8 cellular contexts compared by ENCODE assay signal in the genomic region with DNA sequence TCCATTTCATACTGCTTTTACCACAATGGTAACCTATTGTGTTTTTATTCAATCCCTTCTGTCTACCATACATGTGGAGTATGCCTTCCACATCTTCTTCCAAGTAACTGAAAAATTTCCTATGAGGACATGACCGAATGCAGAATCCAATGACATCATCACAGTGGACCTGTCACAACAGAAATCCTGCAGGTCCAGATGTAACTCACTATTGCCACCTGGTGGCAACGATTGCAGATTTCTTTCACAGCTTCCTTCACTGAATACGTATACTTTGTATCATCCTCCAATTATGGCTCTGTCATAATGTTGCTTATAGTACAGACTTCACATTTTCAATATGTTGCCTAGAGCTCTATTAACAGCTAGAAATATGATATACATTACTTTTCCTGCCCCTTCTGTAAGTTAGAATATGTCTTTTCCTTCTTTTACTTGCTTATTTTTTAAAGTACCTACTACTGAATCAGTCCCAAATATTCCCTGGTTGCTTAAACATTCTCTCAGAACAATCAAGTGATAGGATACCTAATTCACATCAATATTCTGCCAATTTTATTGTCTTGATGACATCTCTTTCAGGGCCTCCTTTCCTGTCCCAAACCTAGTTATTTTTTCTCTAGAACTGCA. TPM values are rescaled to one million over a fixed set of nuclear protein-coding genes. Genes with fewer than 3 reads are reported as not detected.
DNase-seq lines count a peak whose midpoint lies in the region; ATAC-seq, FAIRE-seq and TF ChIP-seq lines count a peak whose summit lies in the region.

No MANE protein-coding gene starts in this region.

- H3F3A ChIP-seq in GM23338 (replicated peaks; ENCODE audit: low read depth), result no peaks in the 10 kb centered on the region

- RAD21 ChIA-PET in GM12878 (lab: Charles Lee; ENCODE audit: unreplicated experiment), result interaction anchor here (0.8 to 8.7 kb wide), 17 partner anchors 8 to 936 kb away, joined by 3 to 59 read pairs (median 3); no protein-coding TSS in a partner anchor

- H3K4me2 ChIP-seq in GM23338, result no peak overlapping the region
- H3K4me2 ChIP-seq in OCI-LY7 (ENCODE audit: low read length), result no peak overlapping the region
- H3K4me2 ChIP-seq in GM12878 (ENCODE audit: control insufficient read depth, insufficient read depth), result no peak overlapping the region

- no peaks in the 10 kb centered on the region for H3K4me1 Mint-ChIP-seq in activated CD4-positive, alpha-beta T cell treated with anti-CD3 and anti-CD28 coated beads for 36 hours
- no peaks in the 10 kb centered on the region for H3K4me1 Mint-ChIP-seq in GM23338

- WGBS in GM12878 (ENCODE audit: insufficient coverage, insufficient replicate concordance, low lambda C conversion rate, missing lambda C conversion rate), result 19% methylated on average over 3 of the region's 3 CpGs
- WGBS in small intestine, 3 donors, result 0 to 2% (median 1%) methylated on average over 3 of the region's 3 CpGs

- no peak for TF ChIP-seq POLR2A in GM12878 (IDR thresholded peaks at IDR 0.05; ENCODE audit: low read depth, low read length)

- H3K79me2 ChIP-seq in GM23338 (replicated peaks; ENCODE audit: insufficient read depth) (no peaks in the 10 kb centered on the region), OCI-LY7 (ENCODE audit: insufficient read depth, low read depth, low read length) (no peaks in the 10 kb centered on the region), GM12878 (ENCODE audit: control insufficient read depth, insufficient read depth, low read length) (no peaks in the 10 kb centered on the region)

- TF ChIP-seq RAD21 in GM12878 (IDR thresholded peaks at IDR 0.05; ENCODE audit: insufficient read depth, low read depth, low read length), result peak; percentile 61

- H3K36me3 ChIP-seq in GM23338 (ENCODE audit: insufficient read depth) (no peaks in the 10 kb centered on the region), OCI-LY7 (ENCODE audit: insufficient read depth, low read length) (no peaks in the 10 kb centered on the region), GM12878 (ENCODE audit: control insufficient read depth in 2 of 2, insufficient read depth in 2 of 2, low read length in 1 of 2) (no peaks in the 10 kb centered on the region), small intestine (ENCODE audit: control insufficient read depth in 2 of 2, insufficient read depth in 2 of 2, low read length in 2 of 2) (no peaks in the 10 kb centered on the region)

- no peaks in the 10 kb centered on the region for H3K27me3 Mint-ChIP-seq in activated CD4-positive, alpha-beta T cell treated with anti-CD3 and anti-CD28 coated beads for 36 hours
- peaks cover 2% of the 10 kb centered on the region for H3K27me3 Mint-ChIP-seq in GM23338 (ENCODE audit: insufficient read depth, low read depth, poor library complexity)

- CTCF ChIA-PET in activated CD4-positive, alpha-beta T cell treated with anti-CD3 and anti-CD28 coated beads for 36 hours (lab: Charles Lee), result interaction anchor here (0.8 to 2.3 kb wide), 9 partner anchors 9 to 440 kb away, joined by 3 to 9 read pairs (median 4); no protein-coding TSS in a partner anchor
- CTCF ChIA-PET in OCI-LY7 (lab: Charles Lee; ENCODE audit: unreplicated experiment), result no interaction called here
- CTCF ChIA-PET in GM12878 (lab: Yijun Ruan, JAX), result interaction anchor here (0.5 to 6.3 kb wide), 52 partner anchors 9 to 1397 kb away, joined by 3 to 67 read pairs (median 4); partner anchors contain the start of gene CADPS2

- BruUV-seq in OCI-LY7 (replicated peaks; lab: Mats Ljungman, UMichigan) (no TSS peak), GM12878 (replicated peaks; lab: Mats Ljungman, UMichigan) (no TSS peak)

- no peak overlapping the region for H3K27ac ChIP-seq in GM23338 (ENCODE audit: low read depth)
- no peak overlapping the region for H3K27ac ChIP-seq in OCI-LY7 (ENCODE audit: low read depth, low read length, poor library complexity, severe bottlenecking)
- no peak overlapping the region for H3K27ac ChIP-seq in GM12878 (ENCODE audit: control insufficient read depth, insufficient read depth)
- no peak overlapping the region for H3K27ac ChIP-seq in small intestine (ENCODE audit: low read depth in 1 of 2, low read length in 1 of 2)

- peak; percentile 68 for DNase-seq in activated CD4-positive, alpha-beta T cell treated with anti-CD3 and anti-CD28 coated beads for 36 hours
- no peak for DNase-seq in activated CD4-positive, alpha-beta T cell treated with anti-CD3 and anti-CD28 coated beads for 4 hours
- peak; percentile 84 for DNase-seq in GM23338 (ENCODE audit: low spot score)
- peak; percentile 47 for DNase-seq in Jurkat, Clone E6-1 (ENCODE audit: low read depth, low spot score)
- DNase-seq in OCI-LY7 (ENCODE audit: low spot score), result peak; percentile 58
- peak; percentile 43 for DNase-seq in GM12878 (ENCODE audit: low read depth, low spot score)
- DNase-seq in hypothalamus (lab: John Stamatoyannopoulos, UW), result peak in 41 of 51 donors; percentile 0 to 79 (median 39)
- peak; percentile 84 for DNase-seq in small intestine

- no peak overlapping the region for H3K4me3 Mint-ChIP-seq in activated CD4-positive, alpha-beta T cell treated with anti-CD3 and anti-CD28 coated beads for 36 hours
- no peak overlapping the region for H3K4me3 Mint-ChIP-seq in GM23338

- FAIRE-seq in GM12878 (lab: Jason Lieb, UNC), result peak; percentile 98
- peak; percentile 15 for FAIRE-seq in small intestine (lab: Jason Lieb, UNC)

- no peaks in the 10 kb centered on the region for H3K9me3 Mint-ChIP-seq in activated CD4-positive, alpha-beta T cell treated with anti-CD3 and anti-CD28 coated beads for 36 hours (ENCODE audit: low read depth)
- H3K9me3 Mint-ChIP-seq in GM23338, result no peaks in the 10 kb centered on the region

- intact Hi-C loops in activated CD4-positive, alpha-beta T cell treated with anti-CD3 and anti-CD28 coated beads for 36 hours (cut with DNase I, micrococcal nuclease), result loop anchor here in 1 of 2 experiments (2.0 to 10.0 kb wide), 3 partner anchors 352 to 1060 kb away; no protein-coding TSS in a partner anchor
- intact Hi-C loops in OCI-LY7 (cut with micrococcal nuclease; ENCODE audit: unreplicated experiment) (no loop called here), GM12878 (cut with micrococcal nuclease; ENCODE audit: unreplicated experiment) (loop anchor here (1.0 to 10.0 kb wide), 7 partner anchors 84 to 936 kb away; no protein-coding TSS in a partner anchor)

- POLR2A ChIA-PET in activated CD4-positive, alpha-beta T cell treated with anti-CD3 and anti-CD28 coated beads for 36 hours (lab: Charles Lee), result no interaction called here
- POLR2A ChIA-PET in OCI-LY7 (lab: Charles Lee) (interaction anchor here (0.7 to 1.3 kb wide), 3 partner anchors 10 to 270 kb away, joined by 3 to 4 read pairs (median 3); no protein-coding TSS in a partner anchor), GM12878 (lab: Charles Lee) (no interaction called here)

- H4K20me1 ChIP-seq in GM23338 (replicated peaks; ENCODE audit: insufficient read depth) (no peaks in the 10 kb centered on the region), OCI-LY7 (ENCODE audit: insufficient read depth, low read length) (no peaks in the 10 kb centered on the region), GM12878 (ENCODE audit: control insufficient read depth, insufficient read depth) (no peaks in the 10 kb centered on the region)

- H2AFZ ChIP-seq in GM23338 (no peak overlapping the region), OCI-LY7 (ENCODE audit: low read length) (no peak overlapping the region), GM12878 (ENCODE audit: control insufficient read depth, low read depth, low read length) (no peak overlapping the region; the same call in none of the 2 replicates)

- H3K27ac Mint-ChIP-seq in activated CD4-positive, alpha-beta T cell treated with anti-CD3 and anti-CD28 coated beads for 36 hours, result no peak overlapping the region
- H3K27ac Mint-ChIP-seq in GM23338, result no peak overlapping the region

- in situ Hi-C loops in GM12878 (cut with MboI), result no loop called here

- TF ChIP-seq EP300 in GM12878 (IDR thresholded peaks at IDR 0.05; ENCODE audit: borderline replicate concordance in 1 of 2, control insufficient read depth in 1 of 2, low read depth in 2 of 2, low read length in 2 of 2), result no peak

- H3K36me3 Mint-ChIP-seq in activated CD4-positive, alpha-beta T cell treated with anti-CD3 and anti-CD28 coated beads for 36 hours (ENCODE audit: low read depth), result no peaks in the 10 kb centered on the region
- H3K36me3 Mint-ChIP-seq in GM23338 (ENCODE audit: low read depth), result no peaks in the 10 kb centered on the region

- peak; percentile 60 for ATAC-seq in activated CD4-positive, alpha-beta T cell treated with anti-CD3 and anti-CD28 coated beads for 36 hours
- ATAC-seq in GM23338, result peak; percentile 78
- ATAC-seq in GM12878, result peak; percentile 97

- TF ChIP-seq CTCF in GM23338 (conservative IDR thresholded peaks at IDR 0.05; ENCODE audit: low read depth in 2 of 2) (peak; percentile 88 to 96), OCI-LY7 (conservative IDR thresholded peaks at IDR 0.05; ENCODE audit: low read length) (peak; percentile 87), GM12878 (IDR thresholded peaks at IDR 0.05 in 2 of 3, conservative IDR thresholded peaks at IDR 0.05 in 1 of 3; ENCODE audit: control insufficient read depth in 2 of 3, extremely low read depth in 1 of 3, insufficient read depth in 1 of 3, low read depth in 3 of 3, low read length in 3 of 3) (peak; percentile 72 to 80 (median 74))

- SMC1A ChIA-PET in GM12878 (lab: Charles Lee; ENCODE audit: uncharacterized antibody, unreplicated experiment), result interaction anchor here (0.6 to 6.6 kb wide), 37 partner anchors 9 to 1061 kb away, joined by 3 to 46 read pairs (median 4); no protein-coding TSS in a partner anchor

- H3K27me3 ChIP-seq in GM23338 (ENCODE audit: insufficient read depth), result no peaks in the 10 kb centered on the region
- no peaks in the 10 kb centered on the region for H3K27me3 ChIP-seq in GM12878 (replicated peaks in 1 of 2; ENCODE audit: control insufficient read depth in 2 of 2, insufficient read depth in 2 of 2, low read length in 1 of 2)
- no peaks in the 10 kb centered on the region for H3K27me3 ChIP-seq in small intestine (ENCODE audit: control insufficient read depth in 2 of 2, insufficient read depth in 2 of 2, low read length in 2 of 2)

- no peaks in the 10 kb centered on the region for H3K9me3 ChIP-seq in OCI-LY7 (ENCODE audit: low read length)
- no peaks in the 10 kb centered on the region for H3K9me3 ChIP-seq in GM12878 (replicated peaks; ENCODE audit: control insufficient read depth, insufficient read depth, low read length)
- no peaks in the 10 kb centered on the region for H3K9me3 ChIP-seq in small intestine (ENCODE audit: control insufficient read depth, low read depth)

- H3K9me2 ChIP-seq in GM23338 (ENCODE audit: insufficient read depth) (no peaks in the 10 kb centered on the region), OCI-LY7 (ENCODE audit: insufficient read depth, low read length) (no peaks in the 10 kb centered on the region)

- H3K4me3 ChIP-seq in GM23338, result no peak overlapping the region
- no peak overlapping the region for H3K4me3 ChIP-seq in Jurkat, Clone E6-1 (ENCODE audit: low read length)
- H3K4me3 ChIP-seq in OCI-LY7 (ENCODE audit: low read depth, low read length, poor library complexity, severe bottlenecking), result no peak overlapping the region
- H3K4me3 ChIP-seq in GM12878, result no peak overlapping the region
- no peak overlapping the region for H3K4me3 ChIP-seq in small intestine (ENCODE audit: low read depth in 1 of 2, low read length in 2 of 2)

- H3K9ac ChIP-seq in GM12878 (ENCODE audit: control insufficient read depth, insufficient read depth, low read length), result no peak overlapping the region

- H3K4me1 ChIP-seq in GM23338 (ENCODE audit: insufficient read depth) (no peaks in the 10 kb centered on the region), OCI-LY7 (ENCODE audit: insufficient read depth, low read length, poor library complexity, severe bottlenecking) (no peaks in the 10 kb centered on the region), GM12878 (ENCODE audit: control insufficient read depth, insufficient read depth, low read length) (no peaks in the 10 kb centered on the region), small intestine (ENCODE audit: control insufficient read depth in 2 of 2, insufficient read depth in 1 of 2, low read depth in 1 of 2, low read length in 1 of 2) (no peaks in the 10 kb centered on the region)

RNA-seq across cellular contexts. Expression of gene SLC13A1, which starts 45.4 kb away (rescaled TPM):
- total RNA-seq in activated CD4-positive, alpha-beta T cell treated with anti-CD3 and anti-CD28 coated beads for 36 hours, result not detected
- total RNA-seq in GM23338 (2014; rRNA removed; shearing (Covaris generic)), result not detected in 2 replicates
- not detected in 2 replicates for polyA plus RNA-seq in GM23338 (2016; fragmentation: Nextera tagmentation; extraction: Ambion mirVana)
- not detected for polyA plus RNA-seq in Jurkat, Clone E6-1 (2012; ENCODE audit: insufficient read depth, insufficient read length)
- not detected in 2 replicates for total RNA-seq in OCI-LY7 (2014; rRNA removed; shearing (Covaris generic))
- total RNA-seq in OCI-LY7 (2022), result not detected in 2 replicates
- not detected in 2 replicates for total RNA-seq in GM12878 (2013; cell fraction: nucleolus; rRNA removed)
- total RNA-seq in GM12878 (2014; rRNA removed), result not detected in 2 replicates
- total RNA-seq in GM12878 (2014; rRNA removed; fragmentation: Illumina TruSeq; extraction: Trizol), result not detected in 2 replicates
- total RNA-seq in GM12878 (2021), result 0.10 TPM in 1 of 2 replicates, not detected in the other
- polyA plus RNA-seq in GM12878 (2011; ENCODE audit: low read depth), result not detected
- polyA plus RNA-seq in GM12878 (2011; rRNA removed), result not detected in 2 replicates
- polyA plus RNA-seq in GM12878 (2011; cell fraction: cytosol; rRNA removed), result not detected in 2 replicates
- polyA plus RNA-seq in GM12878 (2011; cell fraction: nucleus; rRNA removed), result not detected in 2 replicates
- not detected in 2 replicates for polyA plus RNA-seq in GM12878 (2012)
- not detected in 2 replicates for polyA plus RNA-seq in GM12878 (2014; fragmentation: Illumina TruSeq; extraction: Trizol)
- polyA plus RNA-seq in GM12878 (2014; fragmentation: Nextera tagmentation; extraction: Ambion mirVana), result not detected
- not detected in 2 replicates for polyA plus RNA-seq in GM12878 (2014; rRNA removed)
- not detected for polyA plus RNA-seq in GM12878 (2016; fragmentation: Nextera tagmentation; extraction: Ambion mirVana)
- not detected in 2 replicates for polyA minus RNA-seq in GM12878 (2011; rRNA and poly(A)+ RNA removed)
- not detected in 2 replicates for polyA minus RNA-seq in GM12878 (2011; cell fraction: cytosol; rRNA and poly(A)+ RNA removed)
- not detected in 2 replicates for polyA minus RNA-seq in GM12878 (2011; cell fraction: nucleus; rRNA and poly(A)+ RNA removed)
- polyA plus RNA-seq in small intestine, result under 1 TPM in 2 of 3 donors, not detected in 1; 0.07 to 0.22 TPM

Comparison
In these comparisons a context has a peak if more than half of its experiments do, and no peak if none do; other contexts are left out.
1. DNase-seq: peak in activated CD4-positive, alpha-beta T cell treated with anti-CD3 and anti-CD28 coated beads for 36 hours (single experiment), GM23338 (single experiment), Jurkat, Clone E6-1 (single experiment), OCI-LY7 (single experiment), GM12878 (single experiment), hypothalamus (41 of 51) and small intestine (single experiment); none in activated CD4-positive, alpha-beta T cell treated with anti-CD3 and anti-CD28 coated beads for 4 hours (0 of 2).
2. Peak in every context shown above with its lines, with median percentiles within 50 percentile points of each other: ATAC-seq and CTCF ChIP-seq.